Comparison of ENCODE assay signal across 1 cellular context in the genomic region with DNA sequence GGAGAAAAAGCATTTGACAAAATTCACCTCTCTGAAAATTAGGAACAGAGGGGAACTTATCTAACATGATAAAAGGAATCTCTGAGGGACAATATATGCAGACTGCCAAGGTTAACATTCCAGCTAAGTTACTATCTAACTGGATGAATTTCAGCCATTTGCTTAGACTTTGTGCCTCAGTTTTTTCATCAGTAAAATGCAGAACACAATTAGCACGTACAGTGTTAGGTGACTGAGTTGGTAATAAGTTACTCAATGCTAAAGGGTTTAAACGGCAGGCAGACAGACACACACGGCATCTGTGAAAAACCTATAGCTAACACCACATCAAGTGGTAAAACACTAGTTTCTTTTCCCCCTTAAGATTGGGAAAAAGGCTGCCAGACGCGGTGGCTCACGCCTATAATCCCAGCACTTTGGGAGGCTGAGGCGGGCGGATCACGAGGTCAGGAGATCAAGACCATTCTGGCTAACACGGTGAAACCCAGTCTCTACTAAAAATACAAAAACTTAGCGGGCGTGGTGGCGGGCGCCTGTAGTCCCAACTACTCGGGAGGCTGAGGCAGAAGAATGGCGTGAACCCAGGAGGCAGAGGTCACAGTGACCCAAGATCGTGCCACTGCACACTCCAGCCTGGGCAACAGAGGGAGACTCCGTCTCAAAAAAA.
TF ChIP-seq lines count a peak whose summit lies in the region.

No MANE protein-coding gene starts in this region.

TF ChIP-seq in HepG2, 621 proteins besides CTCF, POLR2A, EP300 and RAD21 (continued from another document):
- TF ChIP-seq, protein P1, sequence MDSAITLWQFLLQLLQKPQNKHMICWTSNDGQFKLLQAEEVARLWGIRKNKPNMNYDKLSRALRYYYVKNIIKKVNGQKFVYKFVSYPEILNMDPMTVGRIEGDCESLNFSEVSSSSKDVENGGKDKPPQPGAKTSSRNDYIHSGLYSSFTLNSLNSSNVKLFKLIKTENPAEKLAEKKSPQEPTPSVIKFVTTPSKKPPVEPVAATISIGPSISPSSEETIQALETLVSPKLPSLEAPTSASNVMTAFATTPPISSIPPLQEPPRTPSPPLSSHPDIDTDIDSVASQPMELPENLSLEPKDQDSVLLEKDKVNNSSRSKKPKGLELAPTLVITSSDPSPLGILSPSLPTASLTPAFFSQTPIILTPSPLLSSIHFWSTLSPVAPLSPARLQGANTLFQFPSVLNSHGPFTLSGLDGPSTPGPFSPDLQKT (CRISPR knock-in tag; IDR thresholded peaks at IDR 0.05; ENCODE audit: borderline replicate concordance) = no peak
- TF ChIP-seq ZNF775 (CRISPR knock-in tag; IDR thresholded peaks at IDR 0.05; ENCODE audit: borderline replicate concordance) = no peak
- no peak for TF ChIP-seq ZNF350 (CRISPR knock-in tag; IDR thresholded peaks at IDR 0.05; ENCODE audit: borderline replicate concordance, low read depth)
- peak; percentile 94 for TF ChIP-seq TEAD3 (CRISPR knock-in tag; optimal IDR thresholded peaks at IDR 0.05; ENCODE audit: borderline replicate concordance)
- TF ChIP-seq, protein P2, sequence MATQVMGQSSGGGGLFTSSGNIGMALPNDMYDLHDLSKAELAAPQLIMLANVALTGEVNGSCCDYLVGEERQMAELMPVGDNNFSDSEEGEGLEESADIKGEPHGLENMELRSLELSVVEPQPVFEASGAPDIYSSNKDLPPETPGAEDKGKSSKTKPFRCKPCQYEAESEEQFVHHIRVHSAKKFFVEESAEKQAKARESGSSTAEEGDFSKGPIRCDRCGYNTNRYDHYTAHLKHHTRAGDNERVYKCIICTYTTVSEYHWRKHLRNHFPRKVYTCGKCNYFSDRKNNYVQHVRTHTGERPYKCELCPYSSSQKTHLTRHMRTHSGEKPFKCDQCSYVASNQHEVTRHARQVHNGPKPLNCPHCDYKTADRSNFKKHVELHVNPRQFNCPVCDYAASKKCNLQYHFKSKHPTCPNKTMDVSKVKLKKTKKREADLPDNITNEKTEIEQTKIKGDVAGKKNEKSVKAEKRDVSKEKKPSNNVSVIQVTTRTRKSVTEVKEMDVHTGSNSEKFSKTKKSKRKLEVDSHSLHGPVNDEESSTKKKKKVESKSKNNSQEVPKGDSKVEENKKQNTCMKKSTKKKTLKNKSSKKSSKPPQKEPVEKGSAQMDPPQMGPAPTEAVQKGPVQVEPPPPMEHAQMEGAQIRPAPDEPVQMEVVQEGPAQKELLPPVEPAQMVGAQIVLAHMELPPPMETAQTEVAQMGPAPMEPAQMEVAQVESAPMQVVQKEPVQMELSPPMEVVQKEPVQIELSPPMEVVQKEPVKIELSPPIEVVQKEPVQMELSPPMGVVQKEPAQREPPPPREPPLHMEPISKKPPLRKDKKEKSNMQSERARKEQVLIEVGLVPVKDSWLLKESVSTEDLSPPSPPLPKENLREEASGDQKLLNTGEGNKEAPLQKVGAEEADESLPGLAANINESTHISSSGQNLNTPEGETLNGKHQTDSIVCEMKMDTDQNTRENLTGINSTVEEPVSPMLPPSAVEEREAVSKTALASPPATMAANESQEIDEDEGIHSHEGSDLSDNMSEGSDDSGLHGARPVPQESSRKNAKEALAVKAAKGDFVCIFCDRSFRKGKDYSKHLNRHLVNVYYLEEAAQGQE (IDR thresholded peaks at IDR 0.05; ENCODE audit: borderline replicate concordance in 1 of 2, low read depth in 1 of 2, low read length in 2 of 2) = no peak
- TF ChIP-seq, protein P3, sequence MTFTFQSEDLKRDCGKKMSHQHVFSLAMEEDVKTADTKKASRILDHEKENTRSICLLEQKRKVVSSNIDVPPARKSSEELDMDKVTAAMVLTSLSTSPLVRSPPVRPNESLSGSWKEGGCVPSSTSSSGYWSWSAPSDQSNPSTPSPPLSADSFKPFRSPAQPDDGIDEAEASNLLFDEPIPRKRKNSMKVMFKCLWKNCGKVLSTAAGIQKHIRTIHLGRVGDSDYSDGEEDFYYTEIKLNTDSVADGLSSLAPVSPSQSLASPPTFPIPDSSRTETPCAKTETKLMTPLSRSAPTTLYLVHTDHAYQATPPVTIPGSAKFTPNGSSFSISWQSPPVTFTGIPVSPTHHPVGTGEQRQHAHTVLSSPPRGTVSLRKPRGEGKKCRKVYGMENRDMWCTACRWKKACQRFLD (CRISPR knock-in tag; IDR thresholded peaks at IDR 0.05; ENCODE audit: borderline replicate concordance) = no peak
- TF ChIP-seq, protein P4, sequence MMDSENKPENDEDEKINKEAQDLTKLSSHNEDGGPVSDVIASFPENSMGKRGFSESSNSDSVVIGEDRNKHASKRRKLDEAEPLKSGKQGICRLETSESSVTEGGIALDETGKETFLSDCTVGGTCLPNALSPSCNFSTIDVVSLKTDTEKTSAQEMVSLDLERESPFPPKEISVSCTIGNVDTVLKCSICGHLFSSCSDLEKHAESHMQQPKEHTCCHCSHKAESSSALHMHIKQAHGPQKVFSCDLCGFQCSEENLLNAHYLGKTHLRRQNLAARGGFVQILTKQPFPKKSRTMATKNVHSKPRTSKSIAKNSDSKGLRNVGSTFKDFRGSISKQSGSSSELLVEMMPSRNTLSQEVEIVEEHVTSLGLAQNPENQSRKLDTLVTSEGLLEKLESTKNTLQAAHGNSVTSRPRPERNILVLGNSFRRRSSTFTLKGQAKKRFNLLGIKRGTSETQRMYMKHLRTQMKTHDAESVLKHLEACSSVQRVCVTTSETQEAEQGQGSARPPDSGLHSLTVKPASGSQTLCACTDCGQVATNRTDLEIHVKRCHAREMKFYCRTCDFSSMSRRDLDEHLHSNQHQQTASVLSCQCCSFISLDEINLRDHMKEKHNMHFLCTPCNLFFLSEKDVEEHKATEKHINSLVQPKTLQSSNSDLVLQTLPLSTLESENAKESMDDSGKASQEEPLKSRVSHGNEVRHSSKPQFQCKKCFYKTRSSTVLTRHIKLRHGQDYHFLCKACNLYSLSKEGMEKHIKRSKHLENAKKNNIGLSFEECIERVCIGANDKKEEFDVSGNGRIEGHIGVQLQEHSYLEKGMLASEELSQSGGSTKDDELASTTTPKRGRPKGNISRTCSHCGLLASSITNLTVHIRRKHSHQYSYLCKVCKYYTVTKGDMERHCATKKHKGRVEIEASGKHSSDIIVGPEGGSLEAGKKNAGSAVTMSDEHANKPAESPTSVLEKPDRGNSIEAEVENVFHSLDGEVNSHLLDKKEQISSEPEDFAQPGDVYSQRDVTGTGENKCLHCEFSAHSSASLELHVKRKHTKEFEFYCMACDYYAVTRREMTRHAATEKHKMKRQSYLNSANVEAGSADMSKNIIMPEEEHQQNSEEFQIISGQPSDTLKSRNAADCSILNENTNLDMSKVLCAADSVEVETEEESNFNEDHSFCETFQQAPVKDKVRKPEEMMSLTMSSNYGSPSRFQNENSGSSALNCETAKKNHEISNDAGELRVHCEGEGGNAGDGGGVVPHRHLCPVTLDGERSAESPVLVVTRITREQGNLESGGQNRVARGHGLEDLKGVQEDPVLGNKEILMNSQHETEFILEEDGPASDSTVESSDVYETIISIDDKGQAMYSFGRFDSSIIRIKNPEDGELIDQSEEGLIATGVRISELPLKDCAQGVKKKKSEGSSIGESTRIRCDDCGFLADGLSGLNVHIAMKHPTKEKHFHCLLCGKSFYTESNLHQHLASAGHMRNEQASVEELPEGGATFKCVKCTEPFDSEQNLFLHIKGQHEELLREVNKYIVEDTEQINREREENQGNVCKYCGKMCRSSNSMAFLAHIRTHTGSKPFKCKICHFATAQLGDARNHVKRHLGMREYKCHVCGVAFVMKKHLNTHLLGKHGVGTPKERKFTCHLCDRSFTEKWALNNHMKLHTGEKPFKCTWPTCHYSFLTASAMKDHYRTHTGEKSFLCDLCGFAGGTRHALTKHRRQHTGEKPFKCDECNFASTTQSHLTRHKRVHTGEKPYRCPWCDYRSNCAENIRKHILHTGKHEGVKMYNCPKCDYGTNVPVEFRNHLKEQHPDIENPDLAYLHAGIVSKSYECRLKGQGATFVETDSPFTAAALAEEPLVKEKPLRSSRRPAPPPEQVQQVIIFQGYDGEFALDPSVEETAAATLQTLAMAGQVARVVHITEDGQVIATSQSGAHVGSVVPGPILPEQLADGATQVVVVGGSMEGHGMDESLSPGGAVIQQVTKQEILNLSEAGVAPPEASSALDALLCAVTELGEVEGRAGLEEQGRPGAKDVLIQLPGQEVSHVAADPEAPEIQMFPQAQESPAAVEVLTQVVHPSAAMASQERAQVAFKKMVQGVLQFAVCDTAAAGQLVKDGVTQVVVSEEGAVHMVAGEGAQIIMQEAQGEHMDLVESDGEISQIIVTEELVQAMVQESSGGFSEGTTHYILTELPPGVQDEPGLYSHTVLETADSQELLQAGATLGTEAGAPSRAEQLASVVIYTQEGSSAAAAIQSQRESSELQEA (CRISPR knock-in tag; IDR thresholded peaks at IDR 0.05; ENCODE audit: not compliant biosample characterization) = no peak
- TF ChIP-seq ZNF563 (CRISPR knock-in tag; IDR thresholded peaks at IDR 0.05) = 0 out of 2 replicates have a peak, but pooled peaks have one; percentile 73
- TF ChIP-seq ZKSCAN8 (CRISPR knock-in tag; IDR thresholded peaks at IDR 0.05; ENCODE audit: borderline replicate concordance) = peak; percentile 22; the same call in 1 of the 2 replicates
- 0 out of 2 replicates have a peak, but pooled peaks have one; percentile 45 for TF ChIP-seq ZNF136 (CRISPR knock-in tag; IDR thresholded peaks at IDR 0.05; ENCODE audit: low read depth)
- TF ChIP-seq, protein P5, sequence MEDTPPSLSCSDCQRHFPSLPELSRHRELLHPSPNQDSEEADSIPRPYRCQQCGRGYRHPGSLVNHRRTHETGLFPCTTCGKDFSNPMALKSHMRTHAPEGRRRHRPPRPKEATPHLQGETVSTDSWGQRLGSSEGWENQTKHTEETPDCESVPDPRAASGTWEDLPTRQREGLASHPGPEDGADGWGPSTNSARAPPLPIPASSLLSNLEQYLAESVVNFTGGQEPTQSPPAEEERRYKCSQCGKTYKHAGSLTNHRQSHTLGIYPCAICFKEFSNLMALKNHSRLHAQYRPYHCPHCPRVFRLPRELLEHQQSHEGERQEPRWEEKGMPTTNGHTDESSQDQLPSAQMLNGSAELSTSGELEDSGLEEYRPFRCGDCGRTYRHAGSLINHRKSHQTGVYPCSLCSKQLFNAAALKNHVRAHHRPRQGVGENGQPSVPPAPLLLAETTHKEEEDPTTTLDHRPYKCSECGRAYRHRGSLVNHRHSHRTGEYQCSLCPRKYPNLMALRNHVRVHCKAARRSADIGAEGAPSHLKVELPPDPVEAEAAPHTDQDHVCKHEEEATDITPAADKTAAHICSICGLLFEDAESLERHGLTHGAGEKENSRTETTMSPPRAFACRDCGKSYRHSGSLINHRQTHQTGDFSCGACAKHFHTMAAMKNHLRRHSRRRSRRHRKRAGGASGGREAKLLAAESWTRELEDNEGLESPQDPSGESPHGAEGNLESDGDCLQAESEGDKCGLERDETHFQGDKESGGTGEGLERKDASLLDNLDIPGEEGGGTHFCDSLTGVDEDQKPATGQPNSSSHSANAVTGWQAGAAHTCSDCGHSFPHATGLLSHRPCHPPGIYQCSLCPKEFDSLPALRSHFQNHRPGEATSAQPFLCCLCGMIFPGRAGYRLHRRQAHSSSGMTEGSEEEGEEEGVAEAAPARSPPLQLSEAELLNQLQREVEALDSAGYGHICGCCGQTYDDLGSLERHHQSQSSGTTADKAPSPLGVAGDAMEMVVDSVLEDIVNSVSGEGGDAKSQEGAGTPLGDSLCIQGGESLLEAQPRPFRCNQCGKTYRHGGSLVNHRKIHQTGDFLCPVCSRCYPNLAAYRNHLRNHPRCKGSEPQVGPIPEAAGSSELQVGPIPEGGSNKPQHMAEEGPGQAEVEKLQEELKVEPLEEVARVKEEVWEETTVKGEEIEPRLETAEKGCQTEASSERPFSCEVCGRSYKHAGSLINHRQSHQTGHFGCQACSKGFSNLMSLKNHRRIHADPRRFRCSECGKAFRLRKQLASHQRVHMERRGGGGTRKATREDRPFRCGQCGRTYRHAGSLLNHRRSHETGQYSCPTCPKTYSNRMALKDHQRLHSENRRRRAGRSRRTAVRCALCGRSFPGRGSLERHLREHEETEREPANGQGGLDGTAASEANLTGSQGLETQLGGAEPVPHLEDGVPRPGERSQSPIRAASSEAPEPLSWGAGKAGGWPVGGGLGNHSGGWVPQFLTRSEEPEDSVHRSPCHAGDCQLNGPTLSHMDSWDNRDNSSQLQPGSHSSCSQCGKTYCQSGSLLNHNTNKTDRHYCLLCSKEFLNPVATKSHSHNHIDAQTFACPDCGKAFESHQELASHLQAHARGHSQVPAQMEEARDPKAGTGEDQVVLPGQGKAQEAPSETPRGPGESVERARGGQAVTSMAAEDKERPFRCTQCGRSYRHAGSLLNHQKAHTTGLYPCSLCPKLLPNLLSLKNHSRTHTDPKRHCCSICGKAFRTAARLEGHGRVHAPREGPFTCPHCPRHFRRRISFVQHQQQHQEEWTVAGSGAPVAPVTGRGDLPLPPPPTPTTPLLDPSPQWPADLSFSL (CRISPR knock-in tag; IDR thresholded peaks at IDR 0.05) = peak; percentile 16; the same call in 1 of the 2 replicates
- TF ChIP-seq ZNF878 (CRISPR knock-in tag; IDR thresholded peaks at IDR 0.05) = no peak
- TF ChIP-seq, protein P6, sequence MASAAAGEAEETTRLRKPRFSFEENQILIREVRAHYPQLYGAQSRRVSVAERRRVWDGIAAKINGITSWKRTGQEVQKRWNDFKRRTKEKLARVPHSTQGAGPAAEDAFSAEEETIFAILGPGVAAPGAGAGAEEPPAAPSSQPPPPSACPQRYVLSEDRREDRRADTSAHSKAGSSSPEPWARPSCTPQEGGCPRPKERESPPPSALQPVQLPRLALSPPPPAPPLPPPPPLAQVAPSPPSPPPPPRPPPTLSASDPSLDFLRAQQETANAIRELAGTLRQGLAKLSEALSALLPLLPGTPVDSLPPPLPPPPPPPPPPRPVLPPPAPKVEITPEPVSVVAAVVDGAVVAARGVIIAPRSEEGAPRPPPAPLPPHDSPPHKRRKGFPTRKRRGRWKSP (CRISPR knock-in tag; IDR thresholded peaks at IDR 0.05) = no peak
- TF ChIP-seq ZMAT3 (CRISPR knock-in tag; conservative IDR thresholded peaks at IDR 0.05) = peak; percentile 55; the same call in 1 of the 2 replicates
- TF ChIP-seq, protein P7, sequence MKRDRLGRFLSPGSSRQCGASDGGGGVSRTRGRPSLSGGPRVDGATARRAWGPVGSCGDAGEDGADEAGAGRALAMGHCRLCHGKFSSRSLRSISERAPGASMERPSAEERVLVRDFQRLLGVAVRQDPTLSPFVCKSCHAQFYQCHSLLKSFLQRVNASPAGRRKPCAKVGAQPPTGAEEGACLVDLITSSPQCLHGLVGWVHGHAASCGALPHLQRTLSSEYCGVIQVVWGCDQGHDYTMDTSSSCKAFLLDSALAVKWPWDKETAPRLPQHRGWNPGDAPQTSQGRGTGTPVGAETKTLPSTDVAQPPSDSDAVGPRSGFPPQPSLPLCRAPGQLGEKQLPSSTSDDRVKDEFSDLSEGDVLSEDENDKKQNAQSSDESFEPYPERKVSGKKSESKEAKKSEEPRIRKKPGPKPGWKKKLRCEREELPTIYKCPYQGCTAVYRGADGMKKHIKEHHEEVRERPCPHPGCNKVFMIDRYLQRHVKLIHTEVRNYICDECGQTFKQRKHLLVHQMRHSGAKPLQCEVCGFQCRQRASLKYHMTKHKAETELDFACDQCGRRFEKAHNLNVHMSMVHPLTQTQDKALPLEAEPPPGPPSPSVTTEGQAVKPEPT (CRISPR knock-in tag; IDR thresholded peaks at IDR 0.05; ENCODE audit: low read depth) = no peak
- TF ChIP-seq ZNF446 (CRISPR knock-in tag; IDR thresholded peaks at IDR 0.05) = no peak
